ENCODE assay signal across 1 cellular context in the genomic region with DNA sequence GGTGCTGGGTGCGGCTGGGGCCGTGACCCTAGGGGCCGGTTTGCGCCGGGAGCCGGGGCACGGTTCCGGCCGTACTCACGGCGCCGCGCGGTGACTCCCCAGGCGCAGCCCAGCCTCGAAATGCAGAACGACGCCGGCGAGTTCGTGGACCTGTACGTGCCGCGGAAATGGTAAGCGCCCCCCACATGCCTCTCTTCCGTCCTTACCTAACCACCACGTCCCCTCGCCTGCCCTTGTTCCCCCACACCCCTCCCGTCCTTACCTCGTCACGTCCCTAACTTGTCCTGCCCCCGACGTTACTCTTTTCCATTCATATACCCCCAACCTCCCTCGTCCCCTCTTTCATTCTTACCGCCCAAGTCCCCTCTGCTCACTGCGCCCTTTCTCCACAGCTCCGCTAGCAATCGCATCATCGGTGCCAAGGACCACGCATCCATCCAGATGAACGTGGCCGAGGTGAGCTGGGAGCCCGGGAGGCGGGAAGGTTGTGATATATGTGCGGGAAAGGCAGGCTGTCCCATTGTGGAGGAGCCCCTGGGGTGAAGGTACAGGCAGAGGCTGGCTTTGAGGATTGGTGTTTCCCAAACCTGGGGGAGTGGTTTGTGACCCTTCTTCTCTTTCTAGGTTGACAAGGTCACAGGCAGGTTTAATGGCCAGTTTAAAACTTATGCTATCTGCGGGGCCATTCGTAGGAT.
TF ChIP-seq lines count a peak whose summit lies in the region.

No MANE protein-coding gene starts in this region.

TF ChIP-seq in liver, 16 proteins besides CTCF, POLR2A, EP300 and RAD21 (continued from another document):
- TF ChIP-seq, protein P1, sequence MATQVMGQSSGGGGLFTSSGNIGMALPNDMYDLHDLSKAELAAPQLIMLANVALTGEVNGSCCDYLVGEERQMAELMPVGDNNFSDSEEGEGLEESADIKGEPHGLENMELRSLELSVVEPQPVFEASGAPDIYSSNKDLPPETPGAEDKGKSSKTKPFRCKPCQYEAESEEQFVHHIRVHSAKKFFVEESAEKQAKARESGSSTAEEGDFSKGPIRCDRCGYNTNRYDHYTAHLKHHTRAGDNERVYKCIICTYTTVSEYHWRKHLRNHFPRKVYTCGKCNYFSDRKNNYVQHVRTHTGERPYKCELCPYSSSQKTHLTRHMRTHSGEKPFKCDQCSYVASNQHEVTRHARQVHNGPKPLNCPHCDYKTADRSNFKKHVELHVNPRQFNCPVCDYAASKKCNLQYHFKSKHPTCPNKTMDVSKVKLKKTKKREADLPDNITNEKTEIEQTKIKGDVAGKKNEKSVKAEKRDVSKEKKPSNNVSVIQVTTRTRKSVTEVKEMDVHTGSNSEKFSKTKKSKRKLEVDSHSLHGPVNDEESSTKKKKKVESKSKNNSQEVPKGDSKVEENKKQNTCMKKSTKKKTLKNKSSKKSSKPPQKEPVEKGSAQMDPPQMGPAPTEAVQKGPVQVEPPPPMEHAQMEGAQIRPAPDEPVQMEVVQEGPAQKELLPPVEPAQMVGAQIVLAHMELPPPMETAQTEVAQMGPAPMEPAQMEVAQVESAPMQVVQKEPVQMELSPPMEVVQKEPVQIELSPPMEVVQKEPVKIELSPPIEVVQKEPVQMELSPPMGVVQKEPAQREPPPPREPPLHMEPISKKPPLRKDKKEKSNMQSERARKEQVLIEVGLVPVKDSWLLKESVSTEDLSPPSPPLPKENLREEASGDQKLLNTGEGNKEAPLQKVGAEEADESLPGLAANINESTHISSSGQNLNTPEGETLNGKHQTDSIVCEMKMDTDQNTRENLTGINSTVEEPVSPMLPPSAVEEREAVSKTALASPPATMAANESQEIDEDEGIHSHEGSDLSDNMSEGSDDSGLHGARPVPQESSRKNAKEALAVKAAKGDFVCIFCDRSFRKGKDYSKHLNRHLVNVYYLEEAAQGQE (IDR thresholded peaks at IDR 0.05): no peak
- TF ChIP-seq SP1 (IDR thresholded peaks at IDR 0.05) (no peak), TAF1 (conservative IDR thresholded peaks at IDR 0.05) (no peak)
